ENCODE assay signal across 1 cellular context in the genomic region with DNA sequence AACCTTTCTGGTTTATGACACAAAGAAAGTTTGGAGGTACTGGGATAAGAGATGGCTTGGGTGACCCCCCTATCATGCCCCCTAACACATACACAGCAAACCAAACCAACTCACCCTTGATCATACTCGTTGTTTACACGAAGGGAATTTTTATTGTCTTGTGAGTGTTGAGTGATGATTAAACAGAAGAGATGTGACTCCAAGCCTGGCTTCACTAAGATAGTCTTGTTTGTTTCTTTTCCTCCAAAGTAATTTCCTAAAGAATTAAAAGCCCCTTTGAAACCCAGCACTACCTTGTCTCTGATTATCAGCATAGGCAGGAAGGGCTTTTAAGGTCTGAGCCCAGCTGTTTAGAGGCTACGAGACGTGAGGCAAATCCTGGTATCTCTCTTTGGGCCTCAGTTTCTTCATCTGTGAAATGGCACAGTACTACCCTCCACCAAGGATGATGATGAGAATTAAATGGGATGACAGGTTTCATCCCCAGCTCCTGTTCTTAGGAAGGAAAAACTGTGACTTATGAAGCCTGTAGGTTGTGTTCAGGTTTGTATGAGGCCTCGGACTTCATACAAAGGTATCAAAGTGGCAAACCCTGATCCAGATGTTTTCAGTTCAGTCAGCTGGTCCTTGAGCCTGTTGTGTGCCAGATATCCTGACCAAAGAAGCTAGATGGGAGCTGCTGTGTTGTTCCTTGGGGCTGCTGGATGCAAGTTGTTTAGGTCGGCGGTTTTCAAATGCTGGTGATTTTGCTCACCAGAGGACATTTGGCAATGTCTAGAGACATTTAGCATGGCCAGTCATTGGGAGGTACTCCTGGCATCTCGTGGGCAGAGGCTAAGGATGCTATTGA.
TF ChIP-seq lines count a peak whose summit lies in the region.

No MANE protein-coding gene starts in this region.

TF ChIP-seq in GM23338, 12 proteins besides CTCF, POLR2A, EP300 and RAD21:
- TF ChIP-seq STAT1 (IDR thresholded peaks at IDR 0.05; ENCODE audit: unreplicated experiment): no peak
- no peak for TF ChIP-seq NANOG (IDR thresholded peaks at IDR 0.05; ENCODE audit: borderline replicate concordance)
- no peak for TF ChIP-seq EZH2 (IDR thresholded peaks at IDR 0.05; ENCODE audit: low read depth, unreplicated experiment)
- TF ChIP-seq REST (IDR thresholded peaks at IDR 0.05; ENCODE audit: unreplicated experiment): no peak
- TF ChIP-seq, protein P1, sequence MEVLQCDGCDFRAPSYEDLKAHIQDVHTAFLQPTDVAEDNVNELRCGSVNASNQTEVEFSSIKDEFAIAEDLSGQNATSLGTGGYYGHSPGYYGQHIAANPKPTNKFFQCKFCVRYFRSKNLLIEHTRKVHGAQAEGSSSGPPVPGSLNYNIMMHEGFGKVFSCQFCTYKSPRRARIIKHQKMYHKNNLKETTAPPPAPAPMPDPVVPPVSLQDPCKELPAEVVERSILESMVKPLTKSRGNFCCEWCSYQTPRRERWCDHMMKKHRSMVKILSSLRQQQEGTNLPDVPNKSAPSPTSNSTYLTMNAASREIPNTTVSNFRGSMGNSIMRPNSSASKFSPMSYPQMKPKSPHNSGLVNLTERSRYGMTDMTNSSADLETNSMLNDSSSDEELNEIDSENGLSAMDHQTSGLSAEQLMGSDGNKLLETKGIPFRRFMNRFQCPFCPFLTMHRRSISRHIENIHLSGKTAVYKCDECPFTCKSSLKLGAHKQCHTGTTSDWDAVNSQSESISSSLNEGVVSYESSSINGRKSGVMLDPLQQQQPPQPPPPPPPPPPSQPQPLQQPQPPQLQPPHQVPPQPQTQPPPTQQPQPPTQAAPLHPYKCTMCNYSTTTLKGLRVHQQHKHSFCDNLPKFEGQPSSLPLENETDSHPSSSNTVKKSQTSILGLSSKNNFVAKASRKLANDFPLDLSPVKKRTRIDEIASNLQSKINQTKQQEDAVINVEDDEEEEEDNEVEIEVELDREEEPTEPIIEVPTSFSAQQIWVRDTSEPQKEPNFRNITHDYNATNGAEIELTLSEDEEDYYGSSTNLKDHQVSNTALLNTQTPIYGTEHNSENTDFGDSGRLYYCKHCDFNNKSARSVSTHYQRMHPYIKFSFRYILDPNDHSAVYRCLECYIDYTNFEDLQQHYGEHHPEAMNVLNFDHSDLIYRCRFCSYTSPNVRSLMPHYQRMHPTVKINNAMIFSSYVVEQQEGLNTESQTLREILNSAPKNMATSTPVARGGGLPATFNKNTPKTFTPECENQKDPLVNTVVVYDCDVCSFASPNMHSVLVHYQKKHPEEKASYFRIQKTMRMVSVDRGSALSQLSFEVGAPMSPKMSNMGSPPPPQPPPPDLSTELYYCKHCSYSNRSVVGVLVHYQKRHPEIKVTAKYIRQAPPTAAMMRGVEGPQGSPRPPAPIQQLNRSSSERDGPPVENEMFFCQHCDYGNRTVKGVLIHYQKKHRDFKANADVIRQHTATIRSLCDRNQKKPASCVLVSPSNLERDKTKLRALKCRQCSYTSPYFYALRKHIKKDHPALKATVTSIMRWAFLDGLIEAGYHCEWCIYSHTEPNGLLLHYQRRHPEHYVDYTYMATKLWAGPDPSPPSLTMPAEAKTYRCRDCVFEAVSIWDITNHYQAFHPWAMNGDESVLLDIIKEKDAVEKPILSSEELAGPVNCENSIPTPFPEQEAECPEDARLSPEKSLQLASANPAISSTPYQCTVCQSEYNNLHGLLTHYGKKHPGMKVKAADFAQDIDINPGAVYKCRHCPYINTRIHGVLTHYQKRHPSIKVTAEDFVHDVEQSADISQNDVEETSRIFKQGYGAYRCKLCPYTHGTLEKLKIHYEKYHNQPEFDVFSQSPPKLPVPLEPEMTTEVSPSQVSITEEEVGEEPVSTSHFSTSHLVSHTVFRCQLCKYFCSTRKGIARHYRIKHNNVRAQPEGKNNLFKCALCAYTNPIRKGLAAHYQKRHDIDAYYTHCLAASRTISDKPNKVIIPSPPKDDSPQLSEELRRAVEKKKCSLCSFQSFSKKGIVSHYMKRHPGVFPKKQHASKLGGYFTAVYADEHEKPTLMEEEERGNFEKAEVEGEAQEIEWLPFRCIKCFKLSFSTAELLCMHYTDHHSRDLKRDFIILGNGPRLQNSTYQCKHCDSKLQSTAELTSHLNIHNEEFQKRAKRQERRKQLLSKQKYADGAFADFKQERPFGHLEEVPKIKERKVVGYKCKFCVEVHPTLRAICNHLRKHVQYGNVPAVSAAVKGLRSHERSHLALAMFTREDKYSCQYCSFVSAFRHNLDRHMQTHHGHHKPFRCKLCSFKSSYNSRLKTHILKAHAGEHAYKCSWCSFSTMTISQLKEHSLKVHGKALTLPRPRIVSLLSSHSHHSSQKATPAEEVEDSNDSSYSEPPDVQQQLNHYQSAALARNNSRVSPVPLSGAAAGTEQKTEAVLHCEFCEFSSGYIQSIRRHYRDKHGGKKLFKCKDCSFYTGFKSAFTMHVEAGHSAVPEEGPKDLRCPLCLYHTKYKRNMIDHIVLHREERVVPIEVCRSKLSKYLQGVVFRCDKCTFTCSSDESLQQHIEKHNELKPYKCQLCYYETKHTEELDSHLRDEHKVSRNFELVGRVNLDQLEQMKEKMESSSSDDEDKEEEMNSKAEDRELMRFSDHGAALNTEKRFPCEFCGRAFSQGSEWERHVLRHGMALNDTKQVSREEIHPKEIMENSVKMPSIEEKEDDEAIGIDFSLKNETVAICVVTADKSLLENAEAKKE (CRISPR knock-in tag; IDR thresholded peaks at IDR 0.05): no peak
- no peak for TF ChIP-seq POLR2AphosphoS5 (IDR thresholded peaks at IDR 0.05; ENCODE audit: low read depth)
